8 cellular contexts compared by ENCODE assay signal in the genomic region with DNA sequence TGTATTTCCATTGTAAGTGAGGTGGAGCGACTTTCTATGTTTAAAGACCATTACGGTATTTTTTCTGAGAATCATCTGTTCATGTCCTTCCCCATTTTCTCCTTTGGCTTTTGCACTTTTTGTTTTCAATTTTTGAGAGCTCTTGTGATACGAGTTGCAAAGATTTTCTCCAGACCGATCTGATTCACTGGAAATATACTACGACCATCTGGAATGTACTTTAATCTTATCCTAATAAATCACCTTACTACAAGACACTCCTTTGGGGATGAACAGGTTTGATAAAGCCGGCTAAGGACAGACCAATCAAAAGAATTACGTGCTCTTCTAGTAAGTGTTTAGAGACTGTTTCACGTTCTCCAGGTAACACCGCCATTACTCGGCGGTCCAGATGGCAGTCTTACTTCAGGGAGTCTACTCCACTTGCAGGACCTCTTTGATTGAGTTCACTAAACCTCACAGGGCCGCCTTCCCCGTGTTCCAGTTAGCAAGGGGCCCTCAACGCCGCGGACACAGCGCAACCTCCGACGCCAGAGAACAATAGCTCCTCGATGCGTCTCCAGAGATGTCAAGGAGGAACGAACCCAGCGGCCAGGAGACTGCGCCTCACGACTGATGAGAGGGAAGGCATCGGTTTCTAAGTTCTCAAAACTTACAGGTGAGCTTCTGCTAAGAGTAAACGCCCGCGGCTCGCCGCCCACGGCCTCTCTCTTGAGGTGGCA. TPM values are rescaled to one million over a fixed set of nuclear protein-coding genes. Genes with fewer than 3 reads are reported as not detected.
DNase-seq lines count a peak whose midpoint lies in the region; ATAC-seq and TF ChIP-seq lines count a peak whose summit lies in the region.

No MANE protein-coding gene starts in this region.

- no peaks in the 10 kb centered on the region for H3K27me3 ChIP-seq in CD8-positive, alpha-beta memory T cell (ENCODE audit: insufficient read depth, low read length, poor library complexity, severe bottlenecking)
- H3K27me3 ChIP-seq in right lobe of liver (no peaks in the 10 kb centered on the region), tibial artery (no peaks in the 10 kb centered on the region)

- DNase-seq in CD8-positive, alpha-beta memory T cell = no peak
- DNase-seq in NCI-H128 (lab: John Stamatoyannopoulos, UW; ENCODE audit: unreplicated experiment) (peak; percentile 73), right lobe of liver (no peak), tibial artery (no peak), middle frontal gyrus (ENCODE audit: extremely low spot score, low spot score) (no peak)
- DNase-seq in activated CD4-positive, alpha-beta T cell treated with anti-CD3 and anti-CD28 coated beads for 48 hours = no peak

- H3K4me3 ChIP-seq in CD8-positive, alpha-beta memory T cell (ENCODE audit: low read length) = peak overlapping the region; percentile 92
- peak overlapping the region; percentile 76 to 93 (median 92) for H3K4me3 ChIP-seq in right lobe of liver
- peak overlapping the region; percentile 84 to 96 for H3K4me3 ChIP-seq in tibial artery

- POLR2A ChIA-PET in CD8-positive, alpha-beta memory T cell (lab: Charles Lee) = interaction anchor here (0.7 to 6.5 kb wide), 10 partner anchors 25 to 692 kb away, joined by 3 to 84 read pairs (median 3); a partner anchor contains a TSS

- intact Hi-C loops in right lobe of liver (cut with DNase I) (no loop called here), tibial artery (cut with DNase I; ENCODE audit: low total_unique reads) (loop anchor here (2.0 to 5.0 kb wide), 3 partner anchors 34 to 62 kb away; a partner anchor contains a TSS)

- peaks cover 28% of the 10 kb centered on the region for H3K4me1 ChIP-seq in CD8-positive, alpha-beta memory T cell (ENCODE audit: insufficient read depth, low read length)
- H3K4me1 ChIP-seq in right lobe of liver = peaks cover 0 to 33% (median 8%) of the 10 kb centered on the region in 4 donors
- peaks cover 0 to 35% (median 19%) of the 10 kb centered on the region in 4 donors for H3K4me1 ChIP-seq in tibial artery

- WGBS in right lobe of liver (ENCODE audit: insufficient coverage, low coverage, low lambda C conversion rate, missing lambda C conversion rate) = 3% methylated on average over 19 of the region's 32 CpGs

- H3K4me1 Mint-ChIP-seq in CD8-positive, alpha-beta memory T cell = peaks cover 50 to 67% (median 60%) of the 10 kb centered on the region in 3 donors
- H3K4me1 Mint-ChIP-seq in brain = peaks cover 55% of the 10 kb centered on the region

- CTCF ChIA-PET in CD8-positive, alpha-beta memory T cell (lab: Charles Lee) = interaction anchor here (0.6 to 1.9 kb wide), 8 partner anchors 9 to 252 kb away, joined by 3 to 12 read pairs (median 4); a partner anchor contains a TSS

- H3K9me3 Mint-ChIP-seq in CD8-positive, alpha-beta memory T cell = peaks cover 0 to 3% (median 0%) of the 10 kb centered on the region in 5 donors
- H3K9me3 Mint-ChIP-seq in brain = peaks cover 0 to 6% (median 0%) of the 10 kb centered on the region in 5 experiments

- no peaks in the 10 kb centered on the region for H3K9me3 ChIP-seq in CD8-positive, alpha-beta memory T cell (ENCODE audit: low read length)
- no peaks in the 10 kb centered on the region for H3K9me3 ChIP-seq in right lobe of liver
- no peaks in the 10 kb centered on the region for H3K9me3 ChIP-seq in tibial artery

- H3K36me3 ChIP-seq in CD8-positive, alpha-beta memory T cell (ENCODE audit: insufficient read depth, low read length) = no peaks in the 10 kb centered on the region
- H3K36me3 ChIP-seq in right lobe of liver (no peaks in the 10 kb centered on the region), tibial artery (no peaks in the 10 kb centered on the region)

- H3K27me3 Mint-ChIP-seq in CD8-positive, alpha-beta memory T cell = peaks cover 0 to 6% of the 10 kb centered on the region in 2 donors
- peaks cover 12% of the 10 kb centered on the region for H3K27me3 Mint-ChIP-seq in brain

- H3K27ac ChIP-seq in CD8-positive, alpha-beta memory T cell (ENCODE audit: low read depth, low read length) = peak overlapping the region; percentile 98
- H3K27ac ChIP-seq in right lobe of liver (peak overlapping the region; percentile 96 to 99 (median 98)), tibial artery (peak overlapping the region; percentile 99)

- TF ChIP-seq POLR2A in right lobe of liver (IDR thresholded peaks at IDR 0.05) = peak; percentile 77

- peaks cover 6 to 36% (median 9%) of the 10 kb centered on the region in 3 donors for H3K36me3 Mint-ChIP-seq in CD8-positive, alpha-beta memory T cell
- peaks cover 40% of the 10 kb centered on the region for H3K36me3 Mint-ChIP-seq in brain

- H3K27ac Mint-ChIP-seq in CD8-positive, alpha-beta memory T cell = peak overlapping the region; percentile 97 to 100 (median 99)
- peak overlapping the region; percentile 98 to 100 (median 99) for H3K27ac Mint-ChIP-seq in brain

- peak overlapping the region; percentile 91 to 99 (median 94) for H3K4me3 Mint-ChIP-seq in CD8-positive, alpha-beta memory T cell
- H3K4me3 Mint-ChIP-seq in brain = peak overlapping the region; percentile 86 to 98 (median 94)

- ATAC-seq in GM21447 (IDR thresholded peaks at IDR 0.05; ENCODE audit: unreplicated experiment) = peak; percentile 20
- ATAC-seq in right lobe of liver = peak in 2 of 4 donors; percentile 17 to 27

- TF ChIP-seq CTCF in brain (conservative IDR thresholded peaks at IDR 0.05) = no peak
- TF ChIP-seq CTCF in right lobe of liver (IDR thresholded peaks at IDR 0.05) = no peak
- TF ChIP-seq CTCF in tibial artery (IDR thresholded peaks at IDR 0.05) = no peak

RNA-seq across cellular contexts. Expression of a gene that starts 0.9 kb away (rescaled TPM):
- total RNA-seq in CD8-positive, alpha-beta memory T cell = 100 to 1,000 TPM in 1 of 2 experiments, 10 to 100 TPM in 1; 95.1 to 103 TPM
- polyA plus RNA-seq in CD8-positive, alpha-beta memory T cell = 149 TPM
- 65.7 TPM for polyA plus RNA-seq in brain (ENCODE audit: insufficient read depth, low read depth, low replicate concordance)
- total RNA-seq in right lobe of liver = 10 to 100 TPM; 21.1 to 64.3 (median 37.6) TPM

RNA-seq across cellular contexts. Expression of a gene that starts 33.3 kb away (rescaled TPM):
- total RNA-seq in CD8-positive, alpha-beta memory T cell = 10 to 100 TPM; 82.9 to 86.6 TPM
- polyA plus RNA-seq in CD8-positive, alpha-beta memory T cell = 85.0 TPM
- polyA plus RNA-seq in brain (ENCODE audit: insufficient read depth, low read depth, low replicate concordance) = 109 TPM
- 1,000 to 10,000 TPM in 3 of 6 experiments, 100 to 1,000 TPM in 3; 606 to 3,254 (median 1,720) TPM for total RNA-seq in right lobe of liver

RNA-seq across cellular contexts. Expression of a gene that starts 35.5 kb away (rescaled TPM):
- total RNA-seq in CD8-positive, alpha-beta memory T cell = 10 to 100 TPM; 68.8 to 69.7 TPM
- 33.3 TPM for polyA plus RNA-seq in CD8-positive, alpha-beta memory T cell
- 72.9 TPM for polyA plus RNA-seq in brain (ENCODE audit: insufficient read depth, low read depth, low replicate concordance)
- 100 to 1,000 TPM in 1 of 6 experiments, 10 to 100 TPM in 5; 11.2 to 120 (median 52.2) TPM for total RNA-seq in right lobe of liver

Comparison
In these comparisons a context has a peak if more than half of its experiments do, and no peak if none do; other contexts are left out.
1. RNA of a gene that starts 33.3 kb away (total RNA-seq): 606 to 3,254 TPM in right lobe of liver; 82.9 to 86.6 TPM in CD8-positive, alpha-beta memory T cell; every median in the first group is over 4 times any median in the second.
2. Peak in every context shown above with its lines, with median percentiles within 50 percentile points of each other: H3K27ac ChIP-seq and H3K4me3 ChIP-seq.